16 cellular contexts compared by ENCODE assay signal in the genomic region with DNA sequence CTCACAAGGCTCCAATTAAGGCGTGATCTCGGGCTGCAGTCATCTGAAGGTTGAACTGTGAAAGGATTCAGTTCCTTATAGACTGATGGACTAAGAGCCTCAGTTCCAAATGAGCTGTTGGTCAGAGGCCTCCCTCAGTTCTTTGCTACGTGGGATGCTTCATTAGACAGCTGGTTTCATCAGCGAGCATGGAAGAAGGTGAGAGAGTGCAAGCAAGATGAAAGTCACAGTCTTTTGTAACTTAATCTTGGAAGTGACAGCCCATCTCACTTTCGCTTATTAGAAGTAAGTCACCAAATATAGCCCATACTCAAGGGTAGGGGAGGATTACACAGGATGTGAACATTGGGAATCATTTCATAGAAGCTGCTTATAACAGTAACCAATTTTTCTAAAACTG. TPM values are rescaled to one million over a fixed set of nuclear protein-coding genes. Genes with fewer than 3 reads are reported as not detected.
DNase-seq lines count a peak whose midpoint lies in the region; ATAC-seq, FAIRE-seq and TF ChIP-seq lines count a peak whose summit lies in the region.
"Had no signal": no experiment of that assay in that cellular context is flagged by ENCODE, and none has a peak within 500 bp of the region (broad histone marks: within the 10 kb centered on the region; RNA-seq: fewer than 3 reads in every experiment).

No MANE protein-coding gene starts in this region.

- H3K36me3 ChIP-seq in cardiac muscle cell (peaks cover 59% of the 10 kb centered on the region), right atrium auricular region (peaks cover 66% of the 10 kb centered on the region)

- H3K9me3 ChIP-seq in cardiac muscle cell (ENCODE audit: low read depth), result no peaks in the 10 kb centered on the region
- no peaks in the 10 kb centered on the region for H3K9me3 ChIP-seq in right atrium auricular region
- H3K9me3 ChIP-seq: BE2C, MG63 had no signal

- H3K4me1 ChIP-seq in cardiac muscle cell (ENCODE audit: low read depth) (peaks cover 10% of the 10 kb centered on the region), right atrium auricular region (peaks cover 0 to 25% of the 10 kb centered on the region in 2 donors)
- H3K4me1 ChIP-seq: BE2C had no signal

- no peak for TF ChIP-seq POLR2A in H54 (IDR thresholded peaks at IDR 0.05; ENCODE audit: low read depth, low read length)

- no peak for ATAC-seq in activated B cell treated with CpG ODN at 0.5 μM for 24 hours (ENCODE audit: low read depth)

- H3K36me3 Mint-ChIP-seq in activated B cell treated with CpG ODN at 0.5 μM for 24 hours (ENCODE audit: low read depth), result peaks cover 62% of the 10 kb centered on the region

- TF ChIP-seq CTCF in cardiac muscle cell (IDR thresholded peaks at IDR 0.05; ENCODE audit: low read depth, low read length) (no peak), right atrium auricular region (IDR thresholded peaks at IDR 0.05) (no peak), activated B cell treated with CpG ODN at 0.5 μM for 24 hours (IDR thresholded peaks at IDR 0.05) (no peak)

- no peaks in the 10 kb centered on the region for H3K27me3 ChIP-seq in cardiac muscle cell
- H3K27me3 ChIP-seq in right atrium auricular region, result no peaks in the 10 kb centered on the region
- H3K27me3 ChIP-seq: BE2C, MG63 had no signal

- H3K4me1 Mint-ChIP-seq in activated B cell treated with CpG ODN at 0.5 μM for 24 hours, result peaks cover 26% of the 10 kb centered on the region

- DNase-seq in cardiac muscle cell (ENCODE audit: low read depth in 1 of 2, low spot score in 1 of 2) (no peak), right atrium auricular region (ENCODE audit: low spot score) (no peak), activated B cell treated with CpG ODN at 0.5 μM for 24 hours (no peak), myocyte (ENCODE audit: low read depth) (peak; percentile 62), H54 (ENCODE audit: insufficient read length, low spot score) (no peak), cardiac septum (ENCODE audit: low spot score) (no peak), DMS 273 (lab: John Stamatoyannopoulos, UW; ENCODE audit: unreplicated experiment) (no peak)
- DNase-seq: BE2C, DMS153, EL, GOT3, MG63, NCI-H1092 treated with DMSO at 0.1 percent for 48 hours, NCI-H1694 treated with DMSO at 0.1 percent for 48 hours, PC-9 had no signal

- POLR2A ChIA-PET in activated B cell treated with CpG ODN at 0.5 μM for 24 hours (lab: Charles Lee), result no interaction called here

- H3K4me3 Mint-ChIP-seq in activated B cell treated with CpG ODN at 0.5 μM for 24 hours, result no peak overlapping the region

- no peaks in the 10 kb centered on the region for H3K27me3 Mint-ChIP-seq in activated B cell treated with CpG ODN at 0.5 μM for 24 hours

- peak overlapping the region; percentile 73 for H3K27ac ChIP-seq in cardiac muscle cell
- peak overlapping the region in 1 of 2 donors; percentile 8 for H3K27ac ChIP-seq in right atrium auricular region
- H3K27ac ChIP-seq: KMS-11, PC-9 had no signal

- CTCF ChIA-PET in activated B cell treated with CpG ODN at 0.5 μM for 24 hours (lab: Charles Lee), result interaction anchor here (1.3 kb wide), 1 partner anchor 184 kb away, joined by 3 read pairs; no protein-coding TSS in a partner anchor

- no peak overlapping the region for H3K4me3 ChIP-seq in cardiac muscle cell
- H3K4me3 ChIP-seq in right atrium auricular region, result no peak overlapping the region
- H3K4me3 ChIP-seq: MG63, PC-9 had no signal

- H3K27ac Mint-ChIP-seq in activated B cell treated with CpG ODN at 0.5 μM for 24 hours, result peak overlapping the region; percentile 16

- no peaks in the 10 kb centered on the region for H3K9me3 Mint-ChIP-seq in activated B cell treated with CpG ODN at 0.5 μM for 24 hours

- no peak for FAIRE-seq in H54 (lab: Jason Lieb, UNC)

- intact Hi-C loops in activated B cell treated with CpG ODN at 0.5 μM for 24 hours (cut with micrococcal nuclease), result no loop called here
- intact Hi-C loops in cardiac septum (cut with DNase I), result no loop called here

RNA-seq across cellular contexts. Expression of a gene that starts 26.8 kb away (rescaled TPM):
- total RNA-seq in cardiac muscle cell (131 and 161 TPM in 2 replicates), right atrium auricular region (100 to 1,000 TPM; 185 to 213 TPM), activated B cell treated with CpG ODN at 0.5 μM for 24 hours (130 and 135 TPM in 2 replicates), myocyte (212 and 270 TPM in 2 replicates), cardiac septum (491 TPM)
- 140 and 198 TPM in 2 replicates for polyA plus RNA-seq in cardiac muscle cell
- polyA plus RNA-seq in myocyte (2012), result 70.9 TPM

RNA-seq across cellular contexts. Expression of a gene that starts 32.2 kb away (rescaled TPM):
- 0.21 and 1.4 TPM in 2 replicates for total RNA-seq in cardiac muscle cell
- 1.3 and 2.1 TPM in 2 replicates for polyA plus RNA-seq in cardiac muscle cell
- under 1 TPM in 1 of 2 donors, not detected in 1; 0.30 TPM for total RNA-seq in right atrium auricular region
- 1.6 and 2.1 TPM in 2 replicates for total RNA-seq in activated B cell treated with CpG ODN at 0.5 μM for 24 hours
- 1.3 TPM in 1 of 2 replicates, not detected in the other for total RNA-seq in myocyte
- polyA plus RNA-seq in myocyte (2012), result 0.58 TPM
- total RNA-seq in cardiac septum, result 0.92 TPM
